26 cellular contexts compared by ENCODE assay signal in genomic region chr1:56297191-56297590, GRCh38.
"Had no signal": no experiment of that assay in that cellular context is flagged by ENCODE, and none has a peak within 500 bp of the region (broad histone marks: within the 10 kb centered on the region; RNA-seq: fewer than 3 reads in every experiment).

No MANE protein-coding gene starts in this region.

- H3K27me3 Mint-ChIP-seq: activated B cell treated with CpG ODN at 0.5 μM for 24 hours; activated CD8-positive, alpha-beta memory T cell treated with anti-CD3 and anti-CD28 coated beads, Interleukin-2, amount 10 ng/mL, durations not matched to agents 7 days and 5 days; activated naive CD4-positive, alpha-beta T cell treated with anti-CD3 and anti-CD28 coated beads, Interleukin-2, amount 50 U/mL, for 24 hours; activated T-cell treated with anti-CD3 and anti-CD28 coated beads, Interleukin-2, amount 50 U/mL, for 24 hours had no signal

- H3K4me3 ChIP-seq: ascending aorta, body of pancreas, PC-9 had no signal

- H2AFZ ChIP-seq: PC-9 had no signal

- H3K27ac ChIP-seq: ascending aorta, body of pancreas, PC-9 had no signal

- H3K36me3 Mint-ChIP-seq: activated CD8-positive, alpha-beta memory T cell treated with anti-CD3 and anti-CD28 coated beads, Interleukin-2, amount 10 ng/mL, durations not matched to agents 7 days and 5 days; activated naive CD4-positive, alpha-beta T cell treated with anti-CD3 and anti-CD28 coated beads, Interleukin-2, amount 50 U/mL, for 24 hours; T-cell had no signal

- H3K9me3 Mint-ChIP-seq: activated B cell treated with CpG ODN at 0.5 μM for 24 hours; activated CD4-positive, alpha-beta T cell treated with anti-CD3 and anti-CD28 coated beads, Interleukin-2, amount 10 ng/mL, durations not matched to agents 24 days and 14 days; activated naive CD4-positive, alpha-beta T cell treated with anti-CD3 and anti-CD28 coated beads, Interleukin-2, amount 50 U/mL, for 24 hours; activated T-cell treated with anti-CD3 and anti-CD28 coated beads, Interleukin-2, amount 50 U/mL, for 24 hours; activated T-helper 1 cell treated with anti-CD3 and anti-CD28 coated beads, Interleukin-12 subunit alpha, Interleukin-12 subunit beta, Interleukin-2, Interleukin-4 antibody, amounts not matched to agents 30 ng/mL and 10 ng/mL and 1 ng/mL, durations not matched to agents 14 hours and 24 hours and 36 hours had no signal

- H3K4me1 ChIP-seq: ascending aorta, body of pancreas had no signal

- DNase-seq: activated B cell treated with CpG ODN at 0.5 μM for 24 hours; activated CD4-positive, alpha-beta T cell treated with anti-CD3 and anti-CD28 coated beads for 1 hour; activated CD4-positive, alpha-beta T cell treated with anti-CD3 and anti-CD28 coated beads, Interleukin-2, amount 10 ng/mL, durations not matched to agents 24 days and 14 days; activated CD4-positive, alpha-beta T cell treated with anti-CD3 and anti-CD28 coated beads, Interleukin-2, amount 50 U/mL, for 48 hours; activated CD8-positive, alpha-beta memory T cell treated with anti-CD3 and anti-CD28 coated beads, Interleukin-2, amount 10 ng/mL, durations not matched to agents 7 days and 5 days; activated effector memory CD4-positive, alpha-beta T cell treated with Interleukin-2 at 50 U/mL for 16 hours; activated naive CD4-positive, alpha-beta T cell; activated T-cell treated with anti-CD3 and anti-CD28 coated beads, Interleukin-2, amount 50 U/mL, for 24 hours; amniotic stem cell; body of pancreas; central memory CD4-positive, alpha-beta T cell; KG1; NCI-H1092 treated with DMSO at 0.1 percent for 48 hours; NCI-H1436; NCI-H1694 treated with DMSO at 0.1 percent for 48 hours; NCI-H345; NCI-H510A; NCI-H69; PC-9; SIG-M5; T-cell; T-helper 2 cell; T1000 had no signal

- H3K4me2 ChIP-seq: PC-9 had no signal

- H3K4me3 Mint-ChIP-seq: activated B cell treated with CpG ODN at 0.5 μM for 24 hours; activated CD4-positive, alpha-beta T cell treated with anti-CD3 and anti-CD28 coated beads, Interleukin-2, amount 10 ng/mL, durations not matched to agents 24 days and 14 days; activated CD8-positive, alpha-beta memory T cell treated with anti-CD3 and anti-CD28 coated beads, Interleukin-2, amount 10 ng/mL, durations not matched to agents 7 days and 5 days; activated naive CD4-positive, alpha-beta T cell treated with anti-CD3 and anti-CD28 coated beads, Interleukin-2, amount 50 U/mL, for 24 hours; activated T-cell treated with anti-CD3 and anti-CD28 coated beads, Interleukin-2, amount 50 U/mL, for 24 hours; activated T-helper 1 cell treated with anti-CD3 and anti-CD28 coated beads, Interleukin-12 subunit alpha, Interleukin-12 subunit beta, Interleukin-2, Interleukin-4 antibody, amounts not matched to agents 30 ng/mL and 10 ng/mL and 1 ng/mL, durations not matched to agents 14 hours and 24 hours and 36 hours; T-cell had no signal

- H3K36me3 ChIP-seq: ascending aorta had no signal

- H3K4me1 Mint-ChIP-seq: activated CD4-positive, alpha-beta T cell treated with anti-CD3 and anti-CD28 coated beads, Interleukin-2, amount 10 ng/mL, durations not matched to agents 24 days and 14 days; activated CD8-positive, alpha-beta memory T cell treated with anti-CD3 and anti-CD28 coated beads, Interleukin-2, amount 10 ng/mL, durations not matched to agents 7 days and 5 days; activated naive CD4-positive, alpha-beta T cell treated with anti-CD3 and anti-CD28 coated beads, Interleukin-2, amount 50 U/mL, for 24 hours; T-cell had no signal

- H3K9me3 ChIP-seq: ascending aorta, body of pancreas had no signal

- H3K27me3 ChIP-seq: ascending aorta, body of pancreas had no signal

- H3K27ac Mint-ChIP-seq: activated B cell treated with CpG ODN at 0.5 μM for 24 hours; activated CD4-positive, alpha-beta T cell treated with anti-CD3 and anti-CD28 coated beads, Interleukin-2, amount 10 ng/mL, durations not matched to agents 24 days and 14 days; activated CD8-positive, alpha-beta memory T cell treated with anti-CD3 and anti-CD28 coated beads, Interleukin-2, amount 10 ng/mL, durations not matched to agents 7 days and 5 days; activated naive CD4-positive, alpha-beta T cell treated with anti-CD3 and anti-CD28 coated beads, Interleukin-2, amount 50 U/mL, for 24 hours; activated T-cell treated with anti-CD3 and anti-CD28 coated beads, Interleukin-2, amount 50 U/mL, for 24 hours; activated T-helper 1 cell treated with anti-CD3 and anti-CD28 coated beads, Interleukin-12 subunit alpha, Interleukin-12 subunit beta, Interleukin-2, Interleukin-4 antibody, amounts not matched to agents 30 ng/mL and 10 ng/mL and 1 ng/mL, durations not matched to agents 14 hours and 24 hours and 36 hours; T-cell had no signal

- ATAC-seq: activated CD8-positive, alpha-beta memory T cell treated with anti-CD3 and anti-CD28 coated beads, Interleukin-2, amount 10 ng/mL, durations not matched to agents 7 days and 5 days; body of pancreas; T-cell had no signal
